In genomic region chr15:88894819-88895767, GRCh38 we compare ENCODE assay signal across 8 cellular contexts. TPM values are rescaled to one million over a fixed set of nuclear protein-coding genes. Genes with fewer than 3 reads are reported as not detected.
DNase-seq lines count a peak whose midpoint lies in the region; ATAC-seq and TF ChIP-seq lines count a peak whose summit lies in the region.

HAPLN3 (minus strand) TSS chr15:88895544; CDS start chr15:88887298, 8,246 bp downstream.

- peak within 1 kb of the TSS; percentile 34 for H3K27ac Mint-ChIP-seq in type B pancreatic cell

- peak within 1 kb of the TSS; percentile 57 for H2AK5ac ChIP-seq in neuronal stem cell (ENCODE audit: low read depth, low read length)

- peak within 1 kb of the TSS; percentile 93 for H3K18ac ChIP-seq in neuronal stem cell (ENCODE audit: low read length)

- H2AFZ ChIP-seq in Loucy (ENCODE audit: low read length) (peak within 1 kb of the TSS; percentile 81), neuronal stem cell (ENCODE audit: low read length) (peak within 1 kb of the TSS; percentile 97)

- H2BK15ac ChIP-seq in neuronal stem cell (ENCODE audit: low read length): peak within 1 kb of the TSS; percentile 62

- DNase-seq in activated CD8-positive, alpha-beta memory T cell treated with anti-CD3 and anti-CD28 coated beads, Interleukin-2, amount 50 U/mL, for 24 hours (ENCODE audit: extremely low read depth): peak; percentile 26
- DNase-seq in esophagus muscularis mucosa (ENCODE audit: extremely low spot score): no peak
- no peak for DNase-seq in neuronal stem cell (ENCODE audit: low spot score)
- DNase-seq in type B pancreatic cell (ENCODE audit: extremely low spot score, unreplicated experiment): no peak
- DNase-seq in NCI-H1930 (lab: John Stamatoyannopoulos, UW): no peak
- DNase-seq in NK-92 (lab: John Stamatoyannopoulos, UW; ENCODE audit: unreplicated experiment): no peak

- peak within 1 kb of the TSS; percentile 80 for H3K4me3 Mint-ChIP-seq in type B pancreatic cell

- under 1% methylated on average over 28 of the region's 70 CpGs for WGBS in esophagus muscularis mucosa
- no CpG with 5 or more reads among the region's 70 CpGs for WGBS in neuronal stem cell (ENCODE audit: extremely low coverage in 2 of 2, insufficient read length in 2 of 2, insufficient replicate concordance in 1 of 2), 2 donors

- H3K79me1 ChIP-seq in neuronal stem cell (ENCODE audit: low read depth, low read length): no peaks in the 10 kb centered on the region

- peak within 1 kb of the TSS; percentile 94 for H4K8ac ChIP-seq in neuronal stem cell (ENCODE audit: low read depth, low read length)

- H3K27me3 ChIP-seq in Loucy (ENCODE audit: insufficient read depth, low read length, poor library complexity, severe bottlenecking) (no peaks in the 10 kb centered on the region), esophagus muscularis mucosa (peaks cover 0 to 43% (median 9%) of the 10 kb centered on the region in 4 donors), neuronal stem cell (ENCODE audit: control insufficient read depth in 3 of 3, insufficient read depth in 3 of 3, low read depth in 1 of 3, low read length in 3 of 3) (peaks cover 0 to 19% (median 12%) of the 10 kb centered on the region in 3 experiments)

- H3K4me2 ChIP-seq in Loucy (ENCODE audit: low read depth, low read length, poor library complexity, severe bottlenecking): peak within 1 kb of the TSS; percentile 80
- peak within 1 kb of the TSS; percentile 79 for H3K4me2 ChIP-seq in neuronal stem cell (ENCODE audit: insufficient read depth, low read length, poor library complexity, severe bottlenecking)

- peak within 1 kb of the TSS; percentile 90 for H2BK120ac ChIP-seq in neuronal stem cell (ENCODE audit: low read depth, low read length)

- H4K91ac ChIP-seq in neuronal stem cell (ENCODE audit: low read depth, low read length, poor library complexity): no peak within 1 kb of the TSS

- no peak within 1 kb of the TSS for H3K4ac ChIP-seq in neuronal stem cell (ENCODE audit: low read length)

- H3K9me3 Mint-ChIP-seq in type B pancreatic cell: no peaks in the 10 kb centered on the region

- peak within 1 kb of the TSS; percentile 91 for H3K14ac ChIP-seq in neuronal stem cell (ENCODE audit: low read length)

- no peak for TF ChIP-seq EP300 in esophagus muscularis mucosa (IDR thresholded peaks at IDR 0.05)

- peak within 1 kb of the TSS; percentile 72 for H3K4me3 ChIP-seq in Loucy (ENCODE audit: low read length, poor library complexity, severe bottlenecking)
- peak within 1 kb of the TSS; percentile 54 to 75 (median 61) for H3K4me3 ChIP-seq in esophagus muscularis mucosa
- H3K4me3 ChIP-seq in neuronal stem cell (ENCODE audit: low read length in 2 of 2): peak within 1 kb of the TSS; percentile 39 to 75

- H3K27me3 Mint-ChIP-seq in type B pancreatic cell: peaks cover 20% of the 10 kb centered on the region

- H3K9ac ChIP-seq in Loucy (ENCODE audit: low read depth, low read length, poor library complexity, severe bottlenecking): peak within 1 kb of the TSS; percentile 33
- H3K9ac ChIP-seq in neuronal stem cell (ENCODE audit: low read depth, low read length, poor library complexity): peak within 1 kb of the TSS; percentile 79

- H3K27ac ChIP-seq in esophagus muscularis mucosa (replicated peaks in 1 of 4) (peak within 1 kb of the TSS in 3 of 4 donors; percentile 51 to 81 (median 74)), neuronal stem cell (replicated peaks; ENCODE audit: low read length) (peak within 1 kb of the TSS; percentile 67)

- H3K4me1 Mint-ChIP-seq in type B pancreatic cell (ENCODE audit: unreplicated experiment): peaks cover 19% of the 10 kb centered on the region

- ATAC-seq in GM19372 (IDR thresholded peaks at IDR 0.05; ENCODE audit: low read depth, unreplicated experiment): peak; percentile 46

- H3K23ac ChIP-seq in neuronal stem cell (ENCODE audit: low read depth, low read length, poor library complexity): peak within 1 kb of the TSS; percentile 37

- intact Hi-C loops in esophagus muscularis mucosa (cut with DNase I): loop anchor here (5.0 kb wide), 1 partner anchor 273 kb away; the partner anchor contains the start of gene AEN

- H2BK12ac ChIP-seq in neuronal stem cell (ENCODE audit: low read length): peak within 1 kb of the TSS; percentile 95

- H3K36me3 Mint-ChIP-seq in type B pancreatic cell: no peaks in the 10 kb centered on the region

- H3K4me1 ChIP-seq in Loucy (ENCODE audit: insufficient read depth, low read length, poor library complexity, severe bottlenecking) (peaks cover 23% of the 10 kb centered on the region), esophagus muscularis mucosa (peaks cover 47 to 54% (median 50%) of the 10 kb centered on the region in 4 donors), neuronal stem cell (ENCODE audit: control insufficient read depth in 2 of 2, insufficient read depth in 1 of 2, low read depth in 1 of 2, low read length in 2 of 2) (peaks cover 21 to 22% of the 10 kb centered on the region in 2 donors)

- peaks cover under 1% of the 10 kb centered on the region; the same call in 1 of the 2 replicates for H3K36me3 ChIP-seq in Loucy (ENCODE audit: insufficient read depth, low read length)
- H3K36me3 ChIP-seq in esophagus muscularis mucosa: peaks cover 7 to 17% (median 13%) of the 10 kb centered on the region in 4 donors
- H3K36me3 ChIP-seq in neuronal stem cell (replicated peaks in 1 of 2; ENCODE audit: control insufficient read depth in 2 of 2, insufficient read depth in 2 of 2, low read length in 2 of 2): peaks cover 3 to 7% of the 10 kb centered on the region in 2 donors

- H3K9me3 ChIP-seq in Loucy (ENCODE audit: insufficient read depth, low read depth, low read length) (no peaks in the 10 kb centered on the region), esophagus muscularis mucosa (no peaks in the 10 kb centered on the region), neuronal stem cell (replicated peaks in 1 of 2; ENCODE audit: control insufficient read depth in 2 of 2, insufficient read depth in 1 of 2, low read depth in 1 of 2, low read length in 2 of 2) (no peaks in the 10 kb centered on the region)

- TF ChIP-seq POLR2A in esophagus muscularis mucosa (IDR thresholded peaks at IDR 0.05; ENCODE audit: low read depth): no peak

- H4K20me1 ChIP-seq in Loucy (ENCODE audit: insufficient read depth, low read length, poor library complexity, severe bottlenecking): peaks cover 2% of the 10 kb centered on the region

- no peaks in the 10 kb centered on the region for H3F3A ChIP-seq in Loucy (ENCODE audit: low read depth)

- TF ChIP-seq CTCF in Loucy (conservative IDR thresholded peaks at IDR 0.05; ENCODE audit: low read length) (no peak), esophagus muscularis mucosa (IDR thresholded peaks at IDR 0.05) (no peak), type B pancreatic cell (conservative IDR thresholded peaks at IDR 0.05) (no peak)

- no peaks in the 10 kb centered on the region for H3K9me2 ChIP-seq in Loucy (replicated peaks; ENCODE audit: low read depth, low read length)

- no peaks in the 10 kb centered on the region for H3K79me2 ChIP-seq in Loucy (ENCODE audit: insufficient read depth, low read length)

- peak within 1 kb of the TSS; percentile 48 for H2BK5ac ChIP-seq in neuronal stem cell (ENCODE audit: low read length)

RNA-seq across cellular contexts. Expression of gene HAPLN3, which starts in this region (rescaled TPM):
- total RNA-seq in esophagus muscularis mucosa (10 to 100 TPM in 2 of 4 donors, 1 to 10 TPM in 2; 5.0 to 13.4 (median 9.9) TPM), type B pancreatic cell (ENCODE audit: low replicate concordance) (3.2 and 10.4 TPM in 2 replicates)
- 14.9 TPM for polyA plus RNA-seq in neuronal stem cell (2013, experiment 1 of 2)
- 14.3 TPM for polyA plus RNA-seq in neuronal stem cell (2013, experiment 2 of 2)
